Comparison of ENCODE assay signal across 1 cellular context in genomic region chr11:10862446-10862845, GRCh38.
TF ChIP-seq lines count a peak whose summit lies in the region.

No MANE protein-coding gene starts in this region.

TF ChIP-seq in GM12878, 131 proteins besides CTCF, POLR2A, EP300 and RAD21:
- TF ChIP-seq, protein P1, sequence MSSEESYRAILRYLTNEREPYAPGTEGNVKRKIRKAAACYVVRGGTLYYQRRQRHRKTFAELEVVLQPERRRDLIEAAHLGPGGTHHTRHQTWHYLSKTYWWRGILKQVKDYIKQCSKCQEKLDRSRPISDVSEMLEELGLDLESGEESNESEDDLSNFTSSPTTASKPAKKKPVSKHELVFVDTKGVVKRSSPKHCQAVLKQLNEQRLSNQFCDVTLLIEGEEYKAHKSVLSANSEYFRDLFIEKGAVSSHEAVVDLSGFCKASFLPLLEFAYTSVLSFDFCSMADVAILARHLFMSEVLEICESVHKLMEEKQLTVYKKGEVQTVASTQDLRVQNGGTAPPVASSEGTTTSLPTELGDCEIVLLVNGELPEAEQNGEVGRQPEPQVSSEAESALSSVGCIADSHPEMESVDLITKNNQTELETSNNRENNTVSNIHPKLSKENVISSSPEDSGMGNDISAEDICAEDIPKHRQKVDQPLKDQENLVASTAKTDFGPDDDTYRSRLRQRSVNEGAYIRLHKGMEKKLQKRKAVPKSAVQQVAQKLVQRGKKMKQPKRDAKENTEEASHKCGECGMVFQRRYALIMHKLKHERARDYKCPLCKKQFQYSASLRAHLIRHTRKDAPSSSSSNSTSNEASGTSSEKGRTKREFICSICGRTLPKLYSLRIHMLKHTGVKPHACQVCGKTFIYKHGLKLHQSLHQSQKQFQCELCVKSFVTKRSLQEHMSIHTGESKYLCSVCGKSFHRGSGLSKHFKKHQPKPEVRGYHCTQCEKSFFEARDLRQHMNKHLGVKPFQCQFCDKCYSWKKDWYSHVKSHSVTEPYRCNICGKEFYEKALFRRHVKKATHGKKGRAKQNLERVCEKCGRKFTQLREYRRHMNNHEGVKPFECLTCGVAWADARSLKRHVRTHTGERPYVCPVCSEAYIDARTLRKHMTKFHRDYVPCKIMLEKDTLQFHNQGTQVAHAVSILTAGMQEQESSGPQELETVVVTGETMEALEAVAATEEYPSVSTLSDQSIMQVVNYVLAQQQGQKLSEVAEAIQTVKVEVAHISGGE (CRISPR knock-in tag; IDR thresholded peaks at IDR 0.05) = no peak
- TF ChIP-seq, protein P2, sequence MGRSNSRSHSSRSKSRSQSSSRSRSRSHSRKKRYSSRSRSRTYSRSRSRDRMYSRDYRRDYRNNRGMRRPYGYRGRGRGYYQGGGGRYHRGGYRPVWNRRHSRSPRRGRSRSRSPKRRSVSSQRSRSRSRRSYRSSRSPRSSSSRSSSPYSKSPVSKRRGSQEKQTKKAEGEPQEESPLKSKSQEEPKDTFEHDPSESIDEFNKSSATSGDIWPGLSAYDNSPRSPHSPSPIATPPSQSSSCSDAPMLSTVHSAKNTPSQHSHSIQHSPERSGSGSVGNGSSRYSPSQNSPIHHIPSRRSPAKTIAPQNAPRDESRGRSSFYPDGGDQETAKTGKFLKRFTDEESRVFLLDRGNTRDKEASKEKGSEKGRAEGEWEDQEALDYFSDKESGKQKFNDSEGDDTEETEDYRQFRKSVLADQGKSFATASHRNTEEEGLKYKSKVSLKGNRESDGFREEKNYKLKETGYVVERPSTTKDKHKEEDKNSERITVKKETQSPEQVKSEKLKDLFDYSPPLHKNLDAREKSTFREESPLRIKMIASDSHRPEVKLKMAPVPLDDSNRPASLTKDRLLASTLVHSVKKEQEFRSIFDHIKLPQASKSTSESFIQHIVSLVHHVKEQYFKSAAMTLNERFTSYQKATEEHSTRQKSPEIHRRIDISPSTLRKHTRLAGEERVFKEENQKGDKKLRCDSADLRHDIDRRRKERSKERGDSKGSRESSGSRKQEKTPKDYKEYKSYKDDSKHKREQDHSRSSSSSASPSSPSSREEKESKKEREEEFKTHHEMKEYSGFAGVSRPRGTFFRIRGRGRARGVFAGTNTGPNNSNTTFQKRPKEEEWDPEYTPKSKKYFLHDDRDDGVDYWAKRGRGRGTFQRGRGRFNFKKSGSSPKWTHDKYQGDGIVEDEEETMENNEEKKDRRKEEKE (IDR thresholded peaks at IDR 0.05) = no peak
- TF ChIP-seq NFXL1 (IDR thresholded peaks at IDR 0.05; ENCODE audit: borderline replicate concordance) (no peak), LARP7 (IDR thresholded peaks at IDR 0.05) (no peak), RUNX3 (IDR thresholded peaks at IDR 0.05; ENCODE audit: low read length) (0 out of 2 replicates have a peak, but pooled peaks have one; percentile 24), SMAD5 (IDR thresholded peaks at IDR 0.05; ENCODE audit: low read depth) (no peak), REST (IDR thresholded peaks at IDR 0.05; ENCODE audit: low read depth, low read length) (no peak), YY1 (IDR thresholded peaks at IDR 0.05; ENCODE audit: low read depth, low read length) (no peak)
TF ChIP-seq in GM12878: peak in this region for 1.
